In the genomic region with DNA sequence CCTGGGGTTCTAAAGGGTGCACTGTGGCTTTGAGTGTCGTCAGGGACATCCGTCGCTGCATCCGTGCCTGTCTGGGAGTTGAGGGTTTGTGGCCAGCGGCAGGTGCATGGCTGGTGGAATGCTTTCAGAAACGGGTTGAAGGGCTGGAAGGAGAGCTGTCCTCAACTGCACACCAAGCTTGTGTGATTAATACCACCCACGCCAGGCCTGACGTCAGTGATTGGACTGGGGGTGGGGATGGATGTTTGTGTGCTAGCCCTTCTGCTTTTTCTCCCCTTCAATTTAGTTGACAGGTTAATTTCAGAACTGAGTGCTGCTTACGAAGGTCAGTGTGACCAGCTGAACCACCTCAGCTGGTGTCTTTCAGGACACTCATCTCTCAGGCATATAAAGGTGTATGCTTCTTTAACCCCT, we compare ENCODE assay signal across 8 cellular contexts. TPM values are rescaled to one million over a fixed set of nuclear protein-coding genes. Genes with fewer than 3 reads are reported as not detected.
DNase-seq lines count a peak whose midpoint lies in the region; ATAC-seq and TF ChIP-seq lines count a peak whose summit lies in the region.

No MANE protein-coding gene starts in this region.

- H3K9me3 Mint-ChIP-seq in nephron progenitor cell = no peaks in the 10 kb centered on the region

- H3K4me3 Mint-ChIP-seq in nephron progenitor cell = no peak overlapping the region

- TF ChIP-seq CTCF in body of pancreas (IDR thresholded peaks at IDR 0.05) (no peak), nephron progenitor cell (IDR thresholded peaks at IDR 0.05) (no peak)

- peaks cover 32% of the 10 kb centered on the region for H3K4me1 ChIP-seq in body of pancreas

- peaks cover 28% of the 10 kb centered on the region for H3K27me3 Mint-ChIP-seq in nephron progenitor cell (ENCODE audit: low read depth, poor library complexity)

- H3K27ac ChIP-seq in body of pancreas = no peak overlapping the region

- no peaks in the 10 kb centered on the region for H3K36me3 ChIP-seq in body of pancreas (replicated peaks in 1 of 2; ENCODE audit: insufficient read depth in 1 of 2, low read depth in 2 of 2)

- H3K4me3 ChIP-seq in body of pancreas = no peak overlapping the region

- 35 to 45% methylated on average over 7 to 9 of the region's 9 CpGs for WGBS in body of pancreas, 2 donors

- ATAC-seq in GM18511 (IDR thresholded peaks at IDR 0.05; ENCODE audit: unreplicated experiment) = peak; percentile 30
- no peak for ATAC-seq in body of pancreas
- ATAC-seq in HG02588 (IDR thresholded peaks at IDR 0.05; ENCODE audit: unreplicated experiment) = no peak

- peaks cover 4% of the 10 kb centered on the region for H3K36me3 Mint-ChIP-seq in nephron progenitor cell (ENCODE audit: low read depth)

- intact Hi-C loops in body of pancreas (cut with DNase I) = loop anchor here (10.0 kb wide), 1 partner anchor 186 kb away; no protein-coding TSS in a partner anchor

- no peaks in the 10 kb centered on the region for H3K9me3 ChIP-seq in body of pancreas

- H3K27ac Mint-ChIP-seq in nephron progenitor cell = peak overlapping the region; percentile 39

- H3K4me1 Mint-ChIP-seq in nephron progenitor cell = peaks cover 38% of the 10 kb centered on the region

- H3K27me3 ChIP-seq in body of pancreas = no peaks in the 10 kb centered on the region

- TF ChIP-seq POLR2A in body of pancreas (IDR thresholded peaks at IDR 0.05) = peak in 1 of 3 donors; percentile 22

- DNase-seq in NOMO-1 treated with DMSO at 0.1 percent for 48 hours (lab: John Stamatoyannopoulos, UW; ENCODE audit: unreplicated experiment) (peak; percentile 25), body of pancreas (peak in 3 of 4 donors; percentile 29 to 70 (median 38)), nephron progenitor cell (peak; percentile 5), cerebellum (ENCODE audit: low spot score) (no peak), NCI-H446 treated with DMSO at 0.1 percent for 48 hours (lab: John Stamatoyannopoulos, UW) (no peak), NCI-H2196 (lab: John Stamatoyannopoulos, UW; ENCODE audit: unreplicated experiment) (no peak)

RNA-seq across cellular contexts. Expression of a gene that starts 3.2 kb away (rescaled TPM):
- total RNA-seq in body of pancreas = 10 to 100 TPM in 1 of 2 donors, 1 to 10 TPM in 1; 6.9 to 16.9 TPM
- total RNA-seq in cerebellum = 16.7 TPM

Comparison
In these comparisons a context has a peak if more than half of its experiments do, and no peak if none do; other contexts are left out.
1. DNase-seq: peak in NOMO-1 treated with DMSO at 0.1 percent for 48 hours (single experiment), body of pancreas (3 of 4) and nephron progenitor cell (single experiment); none in cerebellum (single experiment), NCI-H446 treated with DMSO at 0.1 percent for 48 hours (single experiment) and NCI-H2196 (single experiment).